Comparison of ENCODE assay signal across 8 cellular contexts in the genomic region with DNA sequence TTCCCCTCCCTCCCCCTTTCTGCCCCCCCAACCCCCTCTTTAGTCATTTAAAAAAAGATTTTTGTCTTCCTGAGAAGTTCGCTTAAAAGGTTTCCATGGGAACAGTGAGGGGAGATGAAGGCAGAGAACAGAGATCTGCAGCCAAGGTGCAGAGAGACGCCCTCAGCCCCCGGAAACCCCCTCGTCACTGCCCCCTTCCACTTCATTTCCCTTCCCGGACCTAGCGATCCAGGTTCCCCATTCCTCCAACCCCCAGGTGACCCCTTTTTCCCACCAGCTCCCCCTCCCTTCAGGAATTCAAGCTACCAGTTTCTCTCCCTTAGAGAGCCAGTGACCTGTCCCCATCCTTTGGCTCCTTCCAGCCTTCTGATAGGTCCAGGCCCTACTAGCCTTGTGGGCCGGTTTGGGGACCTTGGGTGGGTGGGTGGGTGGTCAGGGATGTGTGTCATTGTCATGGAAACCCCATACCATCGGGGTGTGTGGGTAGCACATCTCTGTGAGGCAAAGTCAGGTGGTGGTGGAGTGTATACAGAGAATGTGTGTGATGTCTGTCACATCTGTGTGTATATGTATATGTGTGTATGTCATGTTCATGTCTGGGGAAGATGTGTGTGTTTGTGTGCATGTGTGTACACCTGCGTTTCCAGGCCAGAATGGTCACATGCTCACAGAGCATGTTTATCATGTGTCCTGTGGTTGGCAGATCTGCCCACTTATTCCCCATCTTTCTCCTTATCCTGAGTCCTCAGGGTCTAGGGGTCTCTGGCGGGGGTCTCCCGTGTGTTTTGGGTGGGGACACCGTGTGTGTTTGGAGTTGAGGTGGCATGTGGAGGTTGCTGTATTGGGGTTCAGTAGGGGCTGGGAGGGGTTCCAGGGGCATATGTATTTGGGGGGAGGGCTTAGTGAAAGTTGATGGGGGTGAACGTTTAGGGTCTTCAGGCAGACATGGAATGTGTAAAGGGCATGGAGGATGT. TPM values are rescaled to one million over a fixed set of nuclear protein-coding genes. Genes with fewer than 3 reads are reported as not detected.
DNase-seq lines count a peak whose midpoint lies in the region; ATAC-seq, FAIRE-seq and TF ChIP-seq lines count a peak whose summit lies in the region.

No MANE protein-coding gene starts in this region.

- H3K4me2 ChIP-seq in Karpas-422 (ENCODE audit: low read depth, low read length, poor library complexity, severe bottlenecking): peak overlapping the region; percentile 83
- H3K4me2 ChIP-seq in HepG2 (ENCODE audit: low read depth, low read length): peak overlapping the region; percentile 98

- H3K36me3 ChIP-seq in Karpas-422 (ENCODE audit: insufficient read depth, low read length) (no peaks in the 10 kb centered on the region), HepG2 (replicated peaks in 1 of 2; ENCODE audit: control insufficient read depth in 1 of 2, insufficient read depth in 2 of 2, low read length in 2 of 2) (no peaks in the 10 kb centered on the region), thyroid gland (no peaks in the 10 kb centered on the region)

- WGBS in HepG2 (ENCODE audit: low lambda C conversion rate): 5% methylated on average over 13 of the region's 13 CpGs
- WGBS in thyroid gland, 2 donors: 10 to 14% methylated on average over 12 to 13 of the region's 13 CpGs

- peak overlapping the region; percentile 82 for H3K4me3 ChIP-seq in Karpas-422 (ENCODE audit: low read length)
- peak overlapping the region; percentile 53 for H3K4me3 ChIP-seq in astrocyte of the cerebellum (ENCODE audit: low read depth, low read length)
- H3K4me3 ChIP-seq in HepG2 (replicated peaks in 1 of 3; ENCODE audit: insufficient read depth in 1 of 3, low read depth in 2 of 3, low read length in 3 of 3): peak overlapping the region; percentile 68 to 78 (median 74)
- peak overlapping the region in 1 of 3 donors; percentile 53 for H3K4me3 ChIP-seq in thyroid gland (replicated peaks in 1 of 3)

- H3K9me3 ChIP-seq in Karpas-422 (ENCODE audit: low read length): no peaks in the 10 kb centered on the region
- no peaks in the 10 kb centered on the region for H3K9me3 ChIP-seq in HepG2 (ENCODE audit: low read length)
- no peaks in the 10 kb centered on the region for H3K9me3 ChIP-seq in thyroid gland

- H3K27ac ChIP-seq in C4-2B (peak overlapping the region; percentile 85), Karpas-422 (ENCODE audit: low read length) (peak overlapping the region; percentile 69), HepG2 (ENCODE audit: extremely low read length, insufficient read depth, low read length) (no peak overlapping the region), thyroid gland (peak overlapping the region; percentile 95 to 98 (median 95))

- intact Hi-C loops in HepG2 (cut with micrococcal nuclease; ENCODE audit: unreplicated experiment) (no loop called here), thyroid gland (cut with DNase I) (loop anchor here (10.0 kb wide), 1 partner anchor 222 kb away; the partner anchor contains the start of genes HSD17B8, RING1, RXRB and SLC39A7)

- H3K27me3 ChIP-seq in Karpas-422 (ENCODE audit: low read length) (no peaks in the 10 kb centered on the region), HepG2 (ENCODE audit: control insufficient read depth in 1 of 2, insufficient read depth in 2 of 2, low read length in 2 of 2) (peaks cover 0 to 26% of the 10 kb centered on the region in 2 experiments; a peak in 3 of 5 replicates), thyroid gland (no peaks in the 10 kb centered on the region)

- TF ChIP-seq RAD21 in HepG2 (CRISPR knock-in tag; IDR thresholded peaks at IDR 0.05): no peak

- TF ChIP-seq CTCF in C4-2B (conservative IDR thresholded peaks at IDR 0.05): no peak
- no peak for TF ChIP-seq CTCF in astrocyte of the cerebellum (IDR thresholded peaks at IDR 0.05; ENCODE audit: low read depth, low read length, missing control alignments)
- TF ChIP-seq CTCF in HepG2 (CRISPR knock-in tag; IDR thresholded peaks at IDR 0.05): no peak
- TF ChIP-seq CTCF in thyroid gland (IDR thresholded peaks at IDR 0.05): no peak

- FAIRE-seq in HepG2 (lab: Jason Lieb, UNC): peak; percentile 30

- H3K4me1 ChIP-seq in Karpas-422 (ENCODE audit: low read length): peaks cover 63% of the 10 kb centered on the region
- peaks cover 58% of the 10 kb centered on the region for H3K4me1 ChIP-seq in HepG2 (ENCODE audit: insufficient read depth, low read length)
- H3K4me1 ChIP-seq in thyroid gland: peaks cover 26 to 34% of the 10 kb centered on the region in 2 donors

- no peak for ATAC-seq in HepG2
- no peak for ATAC-seq in HG02759 (IDR thresholded peaks at IDR 0.05; ENCODE audit: unreplicated experiment)

- H3K9me2 ChIP-seq in Karpas-422 (replicated peaks; ENCODE audit: insufficient read depth, low read length): no peaks in the 10 kb centered on the region

- POLR2A ChIA-PET in HepG2 (lab: Yijun Ruan, JAX): interaction anchor here (0.6 to 1.8 kb wide), 9 partner anchors 8 to 413 kb away, joined by 3 to 13 read pairs (median 4); partner anchors contain the start of genes BAK1, CUTA, PHF1 and UQCC2

- H3K79me2 ChIP-seq in Karpas-422 (ENCODE audit: low read length) (peaks cover 41% of the 10 kb centered on the region), HepG2 (ENCODE audit: insufficient read depth, low read length) (no peaks in the 10 kb centered on the region)

- in situ Hi-C loops in astrocyte of the cerebellum (cut with HindIII; ENCODE audit: low sequenced_read_pairs): no loop called here
- in situ Hi-C loops in HepG2 (cut with HindIII; ENCODE audit: extremely low pct_ligation_motif_present, low pct_unique_long_range_greater_than_20kb): no loop called here

- H2AFZ ChIP-seq in Karpas-422 (ENCODE audit: low read length) (peak overlapping the region; percentile 17; the same call in 1 of the 2 replicates), HepG2 (ENCODE audit: low read length) (no peak overlapping the region)

- TF ChIP-seq POLR2A in HepG2 (IDR thresholded peaks at IDR 0.05; ENCODE audit: insufficient read depth in 1 of 2, low read depth in 2 of 2, low read length in 2 of 2) (no peak), thyroid gland (IDR thresholded peaks at IDR 0.05) (no peak)

- DNase-seq in Karpas-422 (peak; percentile 64), astrocyte of the cerebellum (ENCODE audit: low read depth) (no peak), HepG2 (ENCODE audit: low spot score) (no peak), thyroid gland (no peak), cortex of kidney (lab: John Stamatoyannopoulos, UW) (no peak), NCI-H1436 treated with DMSO at 0.1 percent for 48 hours (lab: John Stamatoyannopoulos, UW) (no peak)

- TF ChIP-seq EP300 in HepG2 (IDR thresholded peaks at IDR 0.05; ENCODE audit: low read depth in 2 of 2, low read length in 2 of 2) (no peak), HepG2 (CRISPR knock-in tag; IDR thresholded peaks at IDR 0.05; ENCODE audit: borderline replicate concordance) (no peak)

- CTCF ChIA-PET in HepG2 (lab: Yijun Ruan, JAX; ENCODE audit: low intra/inter-chr PET ratio, low total read pairs): interaction anchor here (3.1 kb wide), 1 partner anchor 36 kb away, joined by 19 read pairs; the partner anchor contains the start of gene KIFC1

- H3K9ac ChIP-seq in Karpas-422 (ENCODE audit: low read length): peak overlapping the region; percentile 82
- H3K9ac ChIP-seq in HepG2 (ENCODE audit: insufficient read depth, low read depth, low read length): no peak overlapping the region

- no TSS peak for BruUV-seq in HepG2 (replicated peaks; lab: Mats Ljungman, UMichigan)

- H4K20me1 ChIP-seq in Karpas-422 (ENCODE audit: insufficient read depth, low read depth, low read length) (no peaks in the 10 kb centered on the region), HepG2 (ENCODE audit: insufficient read depth, low read length) (no peaks in the 10 kb centered on the region)

RNA-seq across cellular contexts. Expression of gene SYNGAP1, which starts 7.0 kb away (rescaled TPM):
- total RNA-seq in Karpas-422 (2014; rRNA removed; shearing (Covaris generic); ENCODE audit: low replicate concordance): 16.3 and 16.7 TPM in 2 replicates
- total RNA-seq in HepG2 (2016; rRNA removed; fragmentation: Illumina TruSeq; extraction: Trizol) (0.41 and 0.75 TPM in 2 replicates), thyroid gland (10 to 100 TPM in 3 of 4 donors, 1 to 10 TPM in 1; 10.0 to 15.3 (median 12.2) TPM)
- 0.09 and 0.10 TPM in 2 replicates for total RNA-seq in HepG2 (2016; cell fraction: cytosol; rRNA removed; fragmentation: Illumina TruSeq; extraction: Trizol; ENCODE audit: low read depth)
- total RNA-seq in HepG2 (2016; cell fraction: insoluble cytoplasmic fraction; rRNA removed; fragmentation: Illumina TruSeq; extraction: Trizol): 0.42 and 0.78 TPM in 2 replicates
- 0.14 and 0.15 TPM in 2 replicates for total RNA-seq in HepG2 (2016; cell fraction: membrane; rRNA removed; fragmentation: Illumina TruSeq; extraction: Trizol)
- total RNA-seq in HepG2 (2016; cell fraction: nucleus; rRNA removed; fragmentation: Illumina TruSeq; extraction: Trizol): 1.1 and 1.4 TPM in 2 replicates
- polyA plus RNA-seq in HepG2 (2011; rRNA removed): 1.1 and 1.9 TPM in 2 replicates
- 0.32 and 0.33 TPM in 2 replicates for polyA plus RNA-seq in HepG2 (2011; cell fraction: cytosol; rRNA removed)
- 12.4 and 12.6 TPM in 2 replicates for polyA plus RNA-seq in HepG2 (2011; cell fraction: nucleus; rRNA removed)
- 2.7 and 3.4 TPM in 2 replicates for polyA plus RNA-seq in HepG2 (2012)
- polyA plus RNA-seq in HepG2 (2016; cell fraction: cytosol; fragmentation: Illumina TruSeq; extraction: Trizol; ENCODE audit: low read depth): 0.07 TPM in 2 replicates
- polyA plus RNA-seq in HepG2 (2016; cell fraction: insoluble cytoplasmic fraction; fragmentation: Illumina TruSeq; extraction: Trizol; ENCODE audit: low read depth): 0.70 and 1.0 TPM in 2 replicates
- polyA plus RNA-seq in HepG2 (2016; cell fraction: membrane; fragmentation: Illumina TruSeq; extraction: Trizol; ENCODE audit: low read depth): 0.16 and 0.18 TPM in 2 replicates
- polyA plus RNA-seq in HepG2 (2016; cell fraction: nucleus; fragmentation: Illumina TruSeq; extraction: Trizol; ENCODE audit: insufficient read depth, low read depth): 6.2 and 14.4 TPM in 2 replicates
- polyA minus RNA-seq in HepG2 (2011; rRNA and poly(A)+ RNA removed; ENCODE audit: low replicate concordance): 0.98 and 2.6 TPM in 2 replicates
- 0.26 and 0.49 TPM in 2 replicates for polyA minus RNA-seq in HepG2 (2011; cell fraction: cytosol; rRNA and poly(A)+ RNA removed)
- polyA minus RNA-seq in HepG2 (2011; cell fraction: nucleus; rRNA and poly(A)+ RNA removed): 2.2 and 4.4 TPM in 2 replicates

RNA-seq across cellular contexts. Expression of gene CUTA, which starts 9.0 kb away (rescaled TPM):
- 223 and 260 TPM in 2 replicates for total RNA-seq in Karpas-422 (2014; rRNA removed; shearing (Covaris generic); ENCODE audit: low replicate concordance)
- total RNA-seq in HepG2 (2016; rRNA removed; fragmentation: Illumina TruSeq; extraction: Trizol): 106 and 180 TPM in 2 replicates
- total RNA-seq in HepG2 (2016; cell fraction: cytosol; rRNA removed; fragmentation: Illumina TruSeq; extraction: Trizol; ENCODE audit: low read depth): 87.7 and 122 TPM in 2 replicates
- total RNA-seq in HepG2 (2016; cell fraction: insoluble cytoplasmic fraction; rRNA removed; fragmentation: Illumina TruSeq; extraction: Trizol): 99.2 and 177 TPM in 2 replicates
- 103 and 132 TPM in 2 replicates for total RNA-seq in HepG2 (2016; cell fraction: membrane; rRNA removed; fragmentation: Illumina TruSeq; extraction: Trizol)
- total RNA-seq in HepG2 (2016; cell fraction: nucleus; rRNA removed; fragmentation: Illumina TruSeq; extraction: Trizol): 108 and 119 TPM in 2 replicates
- polyA plus RNA-seq in HepG2 (2011; rRNA removed): 169 and 170 TPM in 2 replicates
- 216 and 233 TPM in 2 replicates for polyA plus RNA-seq in HepG2 (2011; cell fraction: cytosol; rRNA removed)
- polyA plus RNA-seq in HepG2 (2011; cell fraction: nucleus; rRNA removed): 172 and 210 TPM in 2 replicates
- polyA plus RNA-seq in HepG2 (2012): 255 and 283 TPM in 2 replicates
- polyA plus RNA-seq in HepG2 (2016; cell fraction: cytosol; fragmentation: Illumina TruSeq; extraction: Trizol; ENCODE audit: low read depth): 146 and 200 TPM in 2 replicates
- 151 and 161 TPM in 2 replicates for polyA plus RNA-seq in HepG2 (2016; cell fraction: insoluble cytoplasmic fraction; fragmentation: Illumina TruSeq; extraction: Trizol; ENCODE audit: low read depth)
- polyA plus RNA-seq in HepG2 (2016; cell fraction: membrane; fragmentation: Illumina TruSeq; extraction: Trizol; ENCODE audit: low read depth): 164 and 192 TPM in 2 replicates
- polyA plus RNA-seq in HepG2 (2016; cell fraction: nucleus; fragmentation: Illumina TruSeq; extraction: Trizol; ENCODE audit: insufficient read depth, low read depth): 257 and 280 TPM in 2 replicates
- 123 and 177 TPM in 2 replicates for polyA minus RNA-seq in HepG2 (2011; rRNA and poly(A)+ RNA removed; ENCODE audit: low replicate concordance)
- 58.9 and 70.6 TPM in 2 replicates for polyA minus RNA-seq in HepG2 (2011; cell fraction: cytosol; rRNA and poly(A)+ RNA removed)
- 46.0 and 46.9 TPM in 2 replicates for polyA minus RNA-seq in HepG2 (2011; cell fraction: nucleus; rRNA and poly(A)+ RNA removed)
- total RNA-seq in thyroid gland: 100 to 1,000 TPM; 165 to 296 (median 257) TPM

RNA-seq across cellular contexts. Expression of gene PHF1, which starts 16.1 kb away (rescaled TPM):
- total RNA-seq in Karpas-422 (2014; rRNA removed; shearing (Covaris generic); ENCODE audit: low replicate concordance): 32.6 and 66.6 TPM in 2 replicates
- total RNA-seq in HepG2 (2016; rRNA removed; fragmentation: Illumina TruSeq; extraction: Trizol): 14.3 and 25.4 TPM in 2 replicates
- 8.6 and 10.0 TPM in 2 replicates for total RNA-seq in HepG2 (2016; cell fraction: cytosol; rRNA removed; fragmentation: Illumina TruSeq; extraction: Trizol; ENCODE audit: low read depth)
- total RNA-seq in HepG2 (2016; cell fraction: insoluble cytoplasmic fraction; rRNA removed; fragmentation: Illumina TruSeq; extraction: Trizol): 13.8 and 26.7 TPM in 2 replicates
- 20.1 and 20.5 TPM in 2 replicates for total RNA-seq in HepG2 (2016; cell fraction: membrane; rRNA removed; fragmentation: Illumina TruSeq; extraction: Trizol)
- total RNA-seq in HepG2 (2016; cell fraction: nucleus; rRNA removed; fragmentation: Illumina TruSeq; extraction: Trizol): 25.9 and 27.3 TPM in 2 replicates
- polyA plus RNA-seq in HepG2 (2011; rRNA removed): 61.9 and 77.2 TPM in 2 replicates
- polyA plus RNA-seq in HepG2 (2011; cell fraction: cytosol; rRNA removed): 41.5 and 45.3 TPM in 2 replicates
- 358 and 376 TPM in 2 replicates for polyA plus RNA-seq in HepG2 (2011; cell fraction: nucleus; rRNA removed)
- 45.7 and 67.9 TPM in 2 replicates for polyA plus RNA-seq in HepG2 (2012)
- 16.9 and 19.4 TPM in 2 replicates for polyA plus RNA-seq in HepG2 (2016; cell fraction: cytosol; fragmentation: Illumina TruSeq; extraction: Trizol; ENCODE audit: low read depth)
- 26.3 and 31.9 TPM in 2 replicates for polyA plus RNA-seq in HepG2 (2016; cell fraction: insoluble cytoplasmic fraction; fragmentation: Illumina TruSeq; extraction: Trizol; ENCODE audit: low read depth)
- polyA plus RNA-seq in HepG2 (2016; cell fraction: membrane; fragmentation: Illumina TruSeq; extraction: Trizol; ENCODE audit: low read depth): 31.4 and 34.9 TPM in 2 replicates
- 98.6 and 111 TPM in 2 replicates for polyA plus RNA-seq in HepG2 (2016; cell fraction: nucleus; fragmentation: Illumina TruSeq; extraction: Trizol; ENCODE audit: insufficient read depth, low read depth)
- 22.2 and 35.1 TPM in 2 replicates for polyA minus RNA-seq in HepG2 (2011; rRNA and poly(A)+ RNA removed; ENCODE audit: low replicate concordance)
- polyA minus RNA-seq in HepG2 (2011; cell fraction: cytosol; rRNA and poly(A)+ RNA removed): 11.8 and 13.5 TPM in 2 replicates
- polyA minus RNA-seq in HepG2 (2011; cell fraction: nucleus; rRNA and poly(A)+ RNA removed): 33.0 and 41.3 TPM in 2 replicates
- 100 to 1,000 TPM in 1 of 4 donors, 10 to 100 TPM in 3; 75.3 to 109 (median 88.5) TPM for total RNA-seq in thyroid gland

RNA-seq across cellular contexts. Expression of gene ZBTB9, which starts 27.5 kb away (rescaled TPM):
- total RNA-seq in Karpas-422 (2014; rRNA removed; shearing (Covaris generic); ENCODE audit: low replicate concordance): 5.1 and 6.8 TPM in 2 replicates
- 9.2 and 11.5 TPM in 2 replicates for total RNA-seq in HepG2 (2016; rRNA removed; fragmentation: Illumina TruSeq; extraction: Trizol)
- 1.1 and 1.9 TPM in 2 replicates for total RNA-seq in HepG2 (2016; cell fraction: cytosol; rRNA removed; fragmentation: Illumina TruSeq; extraction: Trizol; ENCODE audit: low read depth)
- 10.0 and 10.1 TPM in 2 replicates for total RNA-seq in HepG2 (2016; cell fraction: insoluble cytoplasmic fraction; rRNA removed; fragmentation: Illumina TruSeq; extraction: Trizol)
- 4.7 and 6.0 TPM in 2 replicates for total RNA-seq in HepG2 (2016; cell fraction: membrane; rRNA removed; fragmentation: Illumina TruSeq; extraction: Trizol)
- 6.5 and 6.7 TPM in 2 replicates for total RNA-seq in HepG2 (2016; cell fraction: nucleus; rRNA removed; fragmentation: Illumina TruSeq; extraction: Trizol)
- 5.3 and 7.1 TPM in 2 replicates for polyA plus RNA-seq in HepG2 (2011; rRNA removed)
- polyA plus RNA-seq in HepG2 (2011; cell fraction: cytosol; rRNA removed): 3.8 and 5.0 TPM in 2 replicates
- 3.6 and 4.8 TPM in 2 replicates for polyA plus RNA-seq in HepG2 (2011; cell fraction: nucleus; rRNA removed)
- 7.1 and 7.6 TPM in 2 replicates for polyA plus RNA-seq in HepG2 (2012)
- polyA plus RNA-seq in HepG2 (2016; cell fraction: cytosol; fragmentation: Illumina TruSeq; extraction: Trizol; ENCODE audit: low read depth): 0.71 and 0.88 TPM in 2 replicates
- 9.1 and 13.0 TPM in 2 replicates for polyA plus RNA-seq in HepG2 (2016; cell fraction: insoluble cytoplasmic fraction; fragmentation: Illumina TruSeq; extraction: Trizol; ENCODE audit: low read depth)
- 2.4 and 2.5 TPM in 2 replicates for polyA plus RNA-seq in HepG2 (2016; cell fraction: membrane; fragmentation: Illumina TruSeq; extraction: Trizol; ENCODE audit: low read depth)
- 7.9 and 11.1 TPM in 2 replicates for polyA plus RNA-seq in HepG2 (2016; cell fraction: nucleus; fragmentation: Illumina TruSeq; extraction: Trizol; ENCODE audit: insufficient read depth, low read depth)
- polyA minus RNA-seq in HepG2 (2011; rRNA and poly(A)+ RNA removed; ENCODE audit: low replicate concordance): 12.4 and 17.3 TPM in 2 replicates
- 5.9 and 8.3 TPM in 2 replicates for polyA minus RNA-seq in HepG2 (2011; cell fraction: cytosol; rRNA and poly(A)+ RNA removed)
- 4.5 and 5.7 TPM in 2 replicates for polyA minus RNA-seq in HepG2 (2011; cell fraction: nucleus; rRNA and poly(A)+ RNA removed)
- 1 to 10 TPM; 4.1 to 5.9 (median 4.6) TPM for total RNA-seq in thyroid gland

RNA-seq across cellular contexts. Expression of gene KIFC1, which starts 35.3 kb away (rescaled TPM):
- 37.8 and 42.8 TPM in 2 replicates for total RNA-seq in Karpas-422 (2014; rRNA removed; shearing (Covaris generic); ENCODE audit: low replicate concordance)
- total RNA-seq in HepG2 (2016; rRNA removed; fragmentation: Illumina TruSeq; extraction: Trizol) (45.5 and 47.6 TPM in 2 replicates), thyroid gland (1 to 10 TPM in 2 of 4 donors, under 1 TPM in 2; 0.13 to 4.3 (median 0.91) TPM)
- 7.7 and 8.2 TPM in 2 replicates for total RNA-seq in HepG2 (2016; cell fraction: cytosol; rRNA removed; fragmentation: Illumina TruSeq; extraction: Trizol; ENCODE audit: low read depth)
- 43.2 and 48.8 TPM in 2 replicates for total RNA-seq in HepG2 (2016; cell fraction: insoluble cytoplasmic fraction; rRNA removed; fragmentation: Illumina TruSeq; extraction: Trizol)
- total RNA-seq in HepG2 (2016; cell fraction: membrane; rRNA removed; fragmentation: Illumina TruSeq; extraction: Trizol): 18.6 and 22.9 TPM in 2 replicates
- total RNA-seq in HepG2 (2016; cell fraction: nucleus; rRNA removed; fragmentation: Illumina TruSeq; extraction: Trizol): 40.9 and 44.4 TPM in 2 replicates
- polyA plus RNA-seq in HepG2 (2011; rRNA removed): 20.4 and 25.0 TPM in 2 replicates
- polyA plus RNA-seq in HepG2 (2011; cell fraction: cytosol; rRNA removed): 12.6 and 23.6 TPM in 2 replicates
- 42.5 and 71.9 TPM in 2 replicates for polyA plus RNA-seq in HepG2 (2011; cell fraction: nucleus; rRNA removed)
- 13.7 and 21.2 TPM in 2 replicates for polyA plus RNA-seq in HepG2 (2012)
- 3.3 and 3.9 TPM in 2 replicates for polyA plus RNA-seq in HepG2 (2016; cell fraction: cytosol; fragmentation: Illumina TruSeq; extraction: Trizol; ENCODE audit: low read depth)
- 50.9 and 58.4 TPM in 2 replicates for polyA plus RNA-seq in HepG2 (2016; cell fraction: insoluble cytoplasmic fraction; fragmentation: Illumina TruSeq; extraction: Trizol; ENCODE audit: low read depth)
- polyA plus RNA-seq in HepG2 (2016; cell fraction: membrane; fragmentation: Illumina TruSeq; extraction: Trizol; ENCODE audit: low read depth): 6.2 and 7.1 TPM in 2 replicates
- 83.2 and 93.0 TPM in 2 replicates for polyA plus RNA-seq in HepG2 (2016; cell fraction: nucleus; fragmentation: Illumina TruSeq; extraction: Trizol; ENCODE audit: insufficient read depth, low read depth)
- 36.0 and 106 TPM in 2 replicates for polyA minus RNA-seq in HepG2 (2011; rRNA and poly(A)+ RNA removed; ENCODE audit: low replicate concordance)
- 8.9 and 14.8 TPM in 2 replicates for polyA minus RNA-seq in HepG2 (2011; cell fraction: cytosol; rRNA and poly(A)+ RNA removed)
- 35.4 and 47.3 TPM in 2 replicates for polyA minus RNA-seq in HepG2 (2011; cell fraction: nucleus; rRNA and poly(A)+ RNA removed)
